Comparison of ENCODE assay signal across 11 cellular contexts in the genomic region with DNA sequence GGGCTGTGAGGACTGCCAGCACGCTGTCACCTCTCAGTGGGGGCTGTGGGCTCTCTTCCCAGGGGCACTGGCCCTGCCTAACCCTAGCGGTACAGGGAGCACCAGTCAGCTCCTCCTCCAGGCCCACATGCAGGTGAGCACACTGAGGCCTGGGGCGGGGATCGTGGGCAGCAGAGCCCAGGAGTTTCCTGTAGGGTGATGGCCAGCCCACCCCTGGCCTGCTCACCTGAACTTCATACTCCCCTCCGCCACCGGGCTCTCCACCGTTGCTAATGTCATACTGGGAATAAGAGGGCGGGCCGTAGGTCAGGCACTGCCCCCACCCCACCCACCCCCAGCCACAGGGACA. TPM values are rescaled to one million over a fixed set of nuclear protein-coding genes. Genes with fewer than 3 reads are reported as not detected.
DNase-seq lines count a peak whose midpoint lies in the region; FAIRE-seq and TF ChIP-seq lines count a peak whose summit lies in the region.
"Had no signal": no experiment of that assay in that cellular context is flagged by ENCODE, and none has a peak within 500 bp of the region (broad histone marks: within the 10 kb centered on the region; RNA-seq: fewer than 3 reads in every experiment).

No MANE protein-coding gene starts in this region.

- no peak overlapping the region for H3K27ac Mint-ChIP-seq in activated naive CD4-positive, alpha-beta T cell treated with anti-CD3 and anti-CD28 coated beads for 36 hours

- no peak for TF ChIP-seq POLR2A in H54 (IDR thresholded peaks at IDR 0.05; ENCODE audit: low read depth, low read length)

- 24% methylated on average over 9 of the region's 9 CpGs for WGBS in urinary bladder

- peak; percentile 23 for DNase-seq in activated naive CD4-positive, alpha-beta T cell treated with anti-CD3 and anti-CD28 coated beads for 36 hours
- DNase-seq in activated naive CD4-positive, alpha-beta T cell treated with anti-CD3 and anti-CD28 coated beads, Interleukin-2, amount 50 U/mL, for 16 hours: no peak
- DNase-seq in dorsolateral prefrontal cortex (peak in 2 of 10 donors; percentile 10 to 55), H54 (ENCODE audit: insufficient read length, low spot score) (no peak), SHP77 (lab: John Stamatoyannopoulos, UW) (no peak)
- no peak for DNase-seq in stimulated activated naive CD4-positive, alpha-beta T cell (lab: John Stamatoyannopoulos, UW)

- no peak for FAIRE-seq in H54 (lab: Jason Lieb, UNC)
- FAIRE-seq: small intestine had no signal

- CTCF ChIA-PET in activated naive CD4-positive, alpha-beta T cell treated with anti-CD3 and anti-CD28 coated beads for 36 hours (lab: Charles Lee): interaction anchor here (0.5 to 5.6 kb wide), 62 partner anchors 9 to 367 kb away, joined by 3 to 49 read pairs (median 4); partner anchors contain the start of genes CXCR5, DDX6, PHLDB1 and TRAPPC4

- H3K36me3 ChIP-seq in mucosa of rectum (ENCODE audit: control insufficient read depth in 2 of 2, insufficient read depth in 2 of 2, low read length in 2 of 2): no peaks in the 10 kb centered on the region
- H3K36me3 ChIP-seq in urinary bladder (ENCODE audit: insufficient read depth): no peaks in the 10 kb centered on the region

- H3K36me3 Mint-ChIP-seq in activated naive CD4-positive, alpha-beta T cell treated with anti-CD3 and anti-CD28 coated beads for 36 hours (ENCODE audit: low read depth): no peaks in the 10 kb centered on the region

- H3K27ac ChIP-seq in dorsolateral prefrontal cortex (peak overlapping the region in 58 of 59 donors; percentile 35 to 98 (median 93)), mucosa of rectum (ENCODE audit: low read depth in 2 of 2, low read length in 2 of 2) (no peak overlapping the region), urinary bladder (ENCODE audit: low read depth) (no peak overlapping the region)

- peak overlapping the region in 1 of 2 donors; percentile 26 for H3K9ac ChIP-seq in mucosa of rectum (ENCODE audit: low read depth in 1 of 2, low read length in 2 of 2)

- H3K9me3 Mint-ChIP-seq in activated naive CD4-positive, alpha-beta T cell treated with anti-CD3 and anti-CD28 coated beads for 36 hours: no peaks in the 10 kb centered on the region

- TF ChIP-seq CTCF in dorsolateral prefrontal cortex (IDR thresholded peaks at IDR 0.05 in 54 of 56, conservative IDR thresholded peaks at IDR 0.05 in 2 of 56; ENCODE audit: low read depth in 1 of 56, partially characterized antibody in 56 of 56): no peak

- intact Hi-C loops in activated naive CD4-positive, alpha-beta T cell treated with anti-CD3 and anti-CD28 coated beads for 36 hours (cut with micrococcal nuclease): no loop called here
- intact Hi-C loops in dorsolateral prefrontal cortex (cut with DNase I): loop anchor here in 1 of 2 donors (5.0 kb wide), 1 partner anchor 218 kb away; no protein-coding TSS in a partner anchor

- no peaks in the 10 kb centered on the region for H3K27me3 Mint-ChIP-seq in activated naive CD4-positive, alpha-beta T cell treated with anti-CD3 and anti-CD28 coated beads for 36 hours (ENCODE audit: low read depth)

- no peaks in the 10 kb centered on the region for H3K9me3 ChIP-seq in mucosa of rectum (ENCODE audit: control insufficient read depth in 2 of 2, low read length in 2 of 2)

- H3K4me3 ChIP-seq in dorsolateral prefrontal cortex (peak overlapping the region; percentile 20 to 65 (median 52)), mucosa of rectum (ENCODE audit: low read length in 2 of 2) (peak overlapping the region; percentile 17 to 37), urinary bladder (ENCODE audit: low read depth, low read length) (peak overlapping the region; percentile 25)

- no peak overlapping the region for H3K4me3 Mint-ChIP-seq in activated naive CD4-positive, alpha-beta T cell treated with anti-CD3 and anti-CD28 coated beads for 36 hours

- peaks cover 41% of the 10 kb centered on the region for H3K4me1 Mint-ChIP-seq in activated naive CD4-positive, alpha-beta T cell treated with anti-CD3 and anti-CD28 coated beads for 36 hours (ENCODE audit: low read depth)

- no peaks in the 10 kb centered on the region for H3K27me3 ChIP-seq in dorsolateral prefrontal cortex
- H3K27me3 ChIP-seq in mucosa of rectum (ENCODE audit: control insufficient read depth in 2 of 2, insufficient read depth in 2 of 2, low read length in 2 of 2): no peaks in the 10 kb centered on the region

- H3K4me1 ChIP-seq in mucosa of rectum (ENCODE audit: control insufficient read depth in 2 of 2, insufficient read depth in 2 of 2, low read length in 2 of 2) (peaks cover 10% of the 10 kb centered on the region in 2 donors), urinary bladder (ENCODE audit: insufficient read depth) (no peaks in the 10 kb centered on the region)

RNA-seq across cellular contexts. Expression of gene TREH, which starts 10.0 kb away (rescaled TPM):
- not detected for total RNA-seq in activated naive CD4-positive, alpha-beta T cell treated with anti-CD3 and anti-CD28 coated beads for 36 hours
- total RNA-seq in dorsolateral prefrontal cortex (not detected), urinary bladder (not detected)
- polyA plus RNA-seq in urinary bladder: 1.0 TPM
- total RNA-seq: glomerular endothelial cell, M059J had no signal

Comparison
In these comparisons a context has a peak if more than half of its experiments do, and no peak if none do; other contexts are left out.
1. H3K27ac ChIP-seq: peak in dorsolateral prefrontal cortex (58 of 59); none in mucosa of rectum (0 of 2) and urinary bladder (single experiment).
2. Peak in every context shown above with its lines, with median percentiles within 50 percentile points of each other: H3K4me3 ChIP-seq.